Comparison of ENCODE assay signal across 1 cellular context in the genomic region with DNA sequence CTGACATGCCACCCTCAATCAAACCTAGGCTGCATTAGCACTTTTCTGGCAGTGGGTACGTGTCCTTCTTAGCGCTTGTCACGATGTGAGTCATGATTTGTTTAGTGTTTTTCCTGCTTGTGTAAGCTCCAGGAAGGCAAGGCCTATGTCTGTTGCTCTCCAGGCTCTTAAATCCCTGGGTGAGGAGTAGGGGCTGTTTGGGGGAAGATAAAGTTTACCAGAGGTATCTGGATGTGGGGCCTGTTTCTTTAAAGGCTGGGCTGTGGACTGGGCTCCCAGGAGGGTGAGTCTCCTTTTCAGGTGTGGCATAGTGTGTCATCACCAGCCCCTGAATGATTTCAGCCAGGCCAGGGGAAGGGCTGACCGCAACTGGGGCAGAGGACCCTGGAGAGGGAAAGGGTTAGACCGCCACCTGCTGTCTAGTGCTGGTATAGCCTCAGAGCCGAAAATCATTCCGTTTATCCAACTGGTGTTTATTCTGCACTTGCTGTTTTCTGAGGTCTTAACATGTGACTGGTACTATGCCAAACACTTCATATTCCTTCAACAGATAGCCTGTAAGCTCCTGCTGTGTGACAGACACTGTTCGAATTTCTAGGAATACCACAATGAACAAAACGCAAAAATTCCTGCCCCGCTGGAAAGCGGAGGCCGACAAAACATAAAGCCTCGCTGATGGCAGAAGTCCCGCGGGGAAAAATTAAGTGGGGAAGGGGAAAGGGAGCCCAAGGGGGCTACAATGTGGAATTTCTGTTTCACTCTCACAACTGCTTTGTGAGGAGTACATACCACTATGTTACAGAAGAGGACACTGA.
TF ChIP-seq lines count a peak whose summit lies in the region.

No MANE protein-coding gene starts in this region.

TF ChIP-seq in GM12878, 131 proteins besides CTCF, POLR2A, EP300 and RAD21 (continued from another document and continues in another):
- TF ChIP-seq, protein P1, sequence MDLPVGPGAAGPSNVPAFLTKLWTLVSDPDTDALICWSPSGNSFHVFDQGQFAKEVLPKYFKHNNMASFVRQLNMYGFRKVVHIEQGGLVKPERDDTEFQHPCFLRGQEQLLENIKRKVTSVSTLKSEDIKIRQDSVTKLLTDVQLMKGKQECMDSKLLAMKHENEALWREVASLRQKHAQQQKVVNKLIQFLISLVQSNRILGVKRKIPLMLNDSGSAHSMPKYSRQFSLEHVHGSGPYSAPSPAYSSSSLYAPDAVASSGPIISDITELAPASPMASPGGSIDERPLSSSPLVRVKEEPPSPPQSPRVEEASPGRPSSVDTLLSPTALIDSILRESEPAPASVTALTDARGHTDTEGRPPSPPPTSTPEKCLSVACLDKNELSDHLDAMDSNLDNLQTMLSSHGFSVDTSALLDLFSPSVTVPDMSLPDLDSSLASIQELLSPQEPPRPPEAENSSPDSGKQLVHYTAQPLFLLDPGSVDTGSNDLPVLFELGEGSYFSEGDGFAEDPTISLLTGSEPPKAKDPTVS (IDR thresholded peaks at IDR 0.05; ENCODE audit: low read depth, low read length): no peak
- peak; percentile 22 for TF ChIP-seq RELA (IDR thresholded peaks at IDR 0.05; ENCODE audit: borderline replicate concordance, partially characterized antibody)
- peak; percentile 86; the same call in 1 of the 2 replicates for TF ChIP-seq CBFB (IDR thresholded peaks at IDR 0.05; ENCODE audit: low read depth)
- TF ChIP-seq BRCA1 (IDR thresholded peaks at IDR 0.05; ENCODE audit: low read depth, low read length): no peak
- TF ChIP-seq, protein P2, sequence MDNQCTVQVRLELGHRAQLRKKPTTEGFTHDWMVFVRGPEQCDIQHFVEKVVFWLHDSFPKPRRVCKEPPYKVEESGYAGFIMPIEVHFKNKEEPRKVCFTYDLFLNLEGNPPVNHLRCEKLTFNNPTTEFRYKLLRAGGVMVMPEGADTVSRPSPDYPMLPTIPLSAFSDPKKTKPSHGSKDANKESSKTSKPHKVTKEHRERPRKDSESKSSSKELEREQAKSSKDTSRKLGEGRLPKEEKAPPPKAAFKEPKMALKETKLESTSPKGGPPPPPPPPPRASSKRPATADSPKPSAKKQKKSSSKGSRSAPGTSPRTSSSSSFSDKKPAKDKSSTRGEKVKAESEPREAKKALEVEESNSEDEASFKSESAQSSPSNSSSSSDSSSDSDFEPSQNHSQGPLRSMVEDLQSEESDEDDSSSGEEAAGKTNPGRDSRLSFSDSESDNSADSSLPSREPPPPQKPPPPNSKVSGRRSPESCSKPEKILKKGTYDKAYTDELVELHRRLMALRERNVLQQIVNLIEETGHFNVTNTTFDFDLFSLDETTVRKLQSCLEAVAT (IDR thresholded peaks at IDR 0.05): peak; percentile 62; the same call in 1 of the 2 replicates
- TF ChIP-seq LARP7 (IDR thresholded peaks at IDR 0.05): no peak
- TF ChIP-seq, protein P3, sequence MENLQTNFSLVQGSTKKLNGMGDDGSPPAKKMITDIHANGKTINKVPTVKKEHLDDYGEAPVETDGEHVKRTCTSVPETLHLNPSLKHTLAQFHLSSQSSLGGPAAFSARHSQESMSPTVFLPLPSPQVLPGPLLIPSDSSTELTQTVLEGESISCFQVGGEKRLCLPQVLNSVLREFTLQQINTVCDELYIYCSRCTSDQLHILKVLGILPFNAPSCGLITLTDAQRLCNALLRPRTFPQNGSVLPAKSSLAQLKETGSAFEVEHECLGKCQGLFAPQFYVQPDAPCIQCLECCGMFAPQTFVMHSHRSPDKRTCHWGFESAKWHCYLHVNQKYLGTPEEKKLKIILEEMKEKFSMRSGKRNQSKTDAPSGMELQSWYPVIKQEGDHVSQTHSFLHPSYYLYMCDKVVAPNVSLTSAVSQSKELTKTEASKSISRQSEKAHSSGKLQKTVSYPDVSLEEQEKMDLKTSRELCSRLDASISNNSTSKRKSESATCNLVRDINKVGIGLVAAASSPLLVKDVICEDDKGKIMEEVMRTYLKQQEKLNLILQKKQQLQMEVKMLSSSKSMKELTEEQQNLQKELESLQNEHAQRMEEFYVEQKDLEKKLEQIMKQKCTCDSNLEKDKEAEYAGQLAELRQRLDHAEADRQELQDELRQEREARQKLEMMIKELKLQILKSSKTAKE (IDR thresholded peaks at IDR 0.05; ENCODE audit: low read depth, poor library complexity, severe bottlenecking): peak; percentile 12
- TF ChIP-seq TBL1XR1 (IDR thresholded peaks at IDR 0.05; ENCODE audit: low read depth, low read length): no peak
- TF ChIP-seq, protein P4, sequence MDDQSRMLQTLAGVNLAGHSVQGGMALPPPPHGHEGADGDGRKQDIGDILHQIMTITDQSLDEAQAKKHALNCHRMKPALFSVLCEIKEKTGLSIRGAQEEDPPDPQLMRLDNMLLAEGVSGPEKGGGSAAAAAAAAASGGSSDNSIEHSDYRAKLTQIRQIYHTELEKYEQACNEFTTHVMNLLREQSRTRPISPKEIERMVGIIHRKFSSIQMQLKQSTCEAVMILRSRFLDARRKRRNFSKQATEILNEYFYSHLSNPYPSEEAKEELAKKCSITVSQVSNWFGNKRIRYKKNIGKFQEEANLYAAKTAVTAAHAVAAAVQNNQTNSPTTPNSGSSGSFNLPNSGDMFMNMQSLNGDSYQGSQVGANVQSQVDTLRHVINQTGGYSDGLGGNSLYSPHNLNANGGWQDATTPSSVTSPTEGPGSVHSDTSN (IDR thresholded peaks at IDR 0.05; ENCODE audit: insufficient replicate concordance, low read depth, low read length): no peak
- TF ChIP-seq, protein P5, sequence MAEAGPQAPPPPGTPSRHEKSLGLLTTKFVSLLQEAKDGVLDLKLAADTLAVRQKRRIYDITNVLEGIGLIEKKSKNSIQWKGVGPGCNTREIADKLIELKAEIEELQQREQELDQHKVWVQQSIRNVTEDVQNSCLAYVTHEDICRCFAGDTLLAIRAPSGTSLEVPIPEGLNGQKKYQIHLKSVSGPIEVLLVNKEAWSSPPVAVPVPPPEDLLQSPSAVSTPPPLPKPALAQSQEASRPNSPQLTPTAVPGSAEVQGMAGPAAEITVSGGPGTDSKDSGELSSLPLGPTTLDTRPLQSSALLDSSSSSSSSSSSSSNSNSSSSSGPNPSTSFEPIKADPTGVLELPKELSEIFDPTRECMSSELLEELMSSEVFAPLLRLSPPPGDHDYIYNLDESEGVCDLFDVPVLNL (IDR thresholded peaks at IDR 0.05; ENCODE audit: low read depth, low read length): no peak
- no peak for TF ChIP-seq POLR2AphosphoS2 (IDR thresholded peaks at IDR 0.05; ENCODE audit: low read depth, low read length)
- TF ChIP-seq SRF (IDR thresholded peaks at IDR 0.05; ENCODE audit: low read depth in 2 of 2, low read length in 2 of 2): no peak
- TF ChIP-seq ZNF384 (IDR thresholded peaks at IDR 0.05; ENCODE audit: borderline replicate concordance, low read depth, low read length): no peak
- TF ChIP-seq CREB1 (IDR thresholded peaks at IDR 0.05; ENCODE audit: low read depth): no peak
- TF ChIP-seq CBX5 (IDR thresholded peaks at IDR 0.05; ENCODE audit: low read depth): no peak
- no peak for TF ChIP-seq SPI1 (IDR thresholded peaks at IDR 0.05; ENCODE audit: borderline replicate concordance, insufficient read depth, low read depth, low read length)
- TF ChIP-seq RCOR1 (conservative IDR thresholded peaks at IDR 0.05; ENCODE audit: low read depth, low read length): no peak
- TF ChIP-seq, protein P6, sequence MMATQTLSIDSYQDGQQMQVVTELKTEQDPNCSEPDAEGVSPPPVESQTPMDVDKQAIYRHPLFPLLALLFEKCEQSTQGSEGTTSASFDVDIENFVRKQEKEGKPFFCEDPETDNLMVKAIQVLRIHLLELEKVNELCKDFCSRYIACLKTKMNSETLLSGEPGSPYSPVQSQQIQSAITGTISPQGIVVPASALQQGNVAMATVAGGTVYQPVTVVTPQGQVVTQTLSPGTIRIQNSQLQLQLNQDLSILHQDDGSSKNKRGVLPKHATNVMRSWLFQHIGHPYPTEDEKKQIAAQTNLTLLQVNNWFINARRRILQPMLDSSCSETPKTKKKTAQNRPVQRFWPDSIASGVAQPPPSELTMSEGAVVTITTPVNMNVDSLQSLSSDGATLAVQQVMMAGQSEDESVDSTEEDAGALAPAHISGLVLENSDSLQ (IDR thresholded peaks at IDR 0.05): no peak
- TF ChIP-seq SMAD5 (IDR thresholded peaks at IDR 0.05; ENCODE audit: low read depth): no peak
- no peak for TF ChIP-seq TARDBP (IDR thresholded peaks at IDR 0.05; ENCODE audit: borderline replicate concordance)
- no peak for TF ChIP-seq STAT3 (IDR thresholded peaks at IDR 0.05; ENCODE audit: low read depth, low read length)
- TF ChIP-seq CHD1 (IDR thresholded peaks at IDR 0.05; ENCODE audit: low read depth, low read length): no peak
- TF ChIP-seq ZNF24 (IDR thresholded peaks at IDR 0.05): no peak
- peak; percentile 17 for TF ChIP-seq SP1 (IDR thresholded peaks at IDR 0.05; ENCODE audit: low read depth, low read length)
- TF ChIP-seq, protein P7, sequence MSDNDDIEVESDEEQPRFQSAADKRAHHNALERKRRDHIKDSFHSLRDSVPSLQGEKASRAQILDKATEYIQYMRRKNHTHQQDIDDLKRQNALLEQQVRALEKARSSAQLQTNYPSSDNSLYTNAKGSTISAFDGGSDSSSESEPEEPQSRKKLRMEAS (IDR thresholded peaks at IDR 0.05; ENCODE audit: low read depth, low read length): no peak
- TF ChIP-seq SMAD1 (IDR thresholded peaks at IDR 0.05; ENCODE audit: low read depth, partially characterized antibody): no peak
- no peak for TF ChIP-seq ZNF217 (IDR thresholded peaks at IDR 0.05)
- TF ChIP-seq ESRRA (IDR thresholded peaks at IDR 0.05; ENCODE audit: low read length): no peak
- TF ChIP-seq IRF4 (IDR thresholded peaks at IDR 0.05; ENCODE audit: low read depth, low read length): no peak
- no peak for TF ChIP-seq NR2F1 (conservative IDR thresholded peaks at IDR 0.05)
- peak; percentile 10; the same call in 1 of the 2 replicates for TF ChIP-seq IKZF1 (conservative IDR thresholded peaks at IDR 0.05)
- 0 out of 2 replicates have a peak, but pooled peaks have one; percentile 18 for TF ChIP-seq MXI1 (IDR thresholded peaks at IDR 0.05; ENCODE audit: low read depth, low read length)
- no peak for TF ChIP-seq TCF12 (IDR thresholded peaks at IDR 0.05; ENCODE audit: low read depth, low read length)
- no peak for TF ChIP-seq MEF2A (IDR thresholded peaks at IDR 0.05; ENCODE audit: insufficient read depth, low read depth, low read length)
- peak; percentile 38; the same call in 1 of the 2 replicates for TF ChIP-seq DPF2 (IDR thresholded peaks at IDR 0.05)
- TF ChIP-seq, protein P8, sequence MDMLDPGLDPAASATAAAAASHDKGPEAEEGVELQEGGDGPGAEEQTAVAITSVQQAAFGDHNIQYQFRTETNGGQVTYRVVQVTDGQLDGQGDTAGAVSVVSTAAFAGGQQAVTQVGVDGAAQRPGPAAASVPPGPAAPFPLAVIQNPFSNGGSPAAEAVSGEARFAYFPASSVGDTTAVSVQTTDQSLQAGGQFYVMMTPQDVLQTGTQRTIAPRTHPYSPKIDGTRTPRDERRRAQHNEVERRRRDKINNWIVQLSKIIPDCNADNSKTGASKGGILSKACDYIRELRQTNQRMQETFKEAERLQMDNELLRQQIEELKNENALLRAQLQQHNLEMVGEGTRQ (IDR thresholded peaks at IDR 0.05; ENCODE audit: borderline replicate concordance, low read depth, low read length): no peak
- TF ChIP-seq MTA3 (IDR thresholded peaks at IDR 0.05; ENCODE audit: borderline replicate concordance, low read length): no peak
- no peak for TF ChIP-seq EGR1 (IDR thresholded peaks at IDR 0.05; ENCODE audit: borderline replicate concordance in 1 of 2, low read depth in 2 of 2, low read length in 2 of 2)
- TF ChIP-seq, protein P9, sequence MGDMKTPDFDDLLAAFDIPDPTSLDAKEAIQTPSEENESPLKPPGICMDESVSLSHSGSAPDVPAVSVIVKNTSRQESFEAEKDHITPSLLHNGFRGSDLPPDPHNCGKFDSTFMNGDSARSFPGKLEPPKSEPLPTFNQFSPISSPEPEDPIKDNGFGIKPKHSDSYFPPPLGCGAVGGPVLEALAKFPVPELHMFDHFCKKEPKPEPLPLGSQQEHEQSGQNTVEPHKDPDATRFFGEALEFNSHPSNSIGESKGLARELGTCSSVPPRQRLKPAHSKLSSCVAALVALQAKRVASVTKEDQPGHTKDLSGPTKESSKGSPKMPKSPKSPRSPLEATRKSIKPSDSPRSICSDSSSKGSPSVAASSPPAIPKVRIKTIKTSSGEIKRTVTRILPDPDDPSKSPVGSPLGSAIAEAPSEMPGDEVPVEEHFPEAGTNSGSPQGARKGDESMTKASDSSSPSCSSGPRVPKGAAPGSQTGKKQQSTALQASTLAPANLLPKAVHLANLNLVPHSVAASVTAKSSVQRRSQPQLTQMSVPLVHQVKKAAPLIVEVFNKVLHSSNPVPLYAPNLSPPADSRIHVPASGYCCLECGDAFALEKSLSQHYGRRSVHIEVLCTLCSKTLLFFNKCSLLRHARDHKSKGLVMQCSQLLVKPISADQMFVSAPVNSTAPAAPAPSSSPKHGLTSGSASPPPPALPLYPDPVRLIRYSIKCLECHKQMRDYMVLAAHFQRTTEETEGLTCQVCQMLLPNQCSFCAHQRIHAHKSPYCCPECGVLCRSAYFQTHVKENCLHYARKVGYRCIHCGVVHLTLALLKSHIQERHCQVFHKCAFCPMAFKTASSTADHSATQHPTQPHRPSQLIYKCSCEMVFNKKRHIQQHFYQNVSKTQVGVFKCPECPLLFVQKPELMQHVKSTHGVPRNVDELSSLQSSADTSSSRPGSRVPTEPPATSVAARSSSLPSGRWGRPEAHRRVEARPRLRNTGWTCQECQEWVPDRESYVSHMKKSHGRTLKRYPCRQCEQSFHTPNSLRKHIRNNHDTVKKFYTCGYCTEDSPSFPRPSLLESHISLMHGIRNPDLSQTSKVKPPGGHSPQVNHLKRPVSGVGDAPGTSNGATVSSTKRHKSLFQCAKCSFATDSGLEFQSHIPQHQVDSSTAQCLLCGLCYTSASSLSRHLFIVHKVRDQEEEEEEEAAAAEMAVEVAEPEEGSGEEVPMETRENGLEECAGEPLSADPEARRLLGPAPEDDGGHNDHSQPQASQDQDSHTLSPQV (IDR thresholded peaks at IDR 0.05): no peak
- TF ChIP-seq ZZZ3 (IDR thresholded peaks at IDR 0.05; ENCODE audit: control insufficient read depth, insufficient read length, low read depth): no peak
- no peak for TF ChIP-seq SUPT20H (IDR thresholded peaks at IDR 0.05; ENCODE audit: borderline replicate concordance, control insufficient read depth, low read depth, low read length)
- TF ChIP-seq, protein P10, sequence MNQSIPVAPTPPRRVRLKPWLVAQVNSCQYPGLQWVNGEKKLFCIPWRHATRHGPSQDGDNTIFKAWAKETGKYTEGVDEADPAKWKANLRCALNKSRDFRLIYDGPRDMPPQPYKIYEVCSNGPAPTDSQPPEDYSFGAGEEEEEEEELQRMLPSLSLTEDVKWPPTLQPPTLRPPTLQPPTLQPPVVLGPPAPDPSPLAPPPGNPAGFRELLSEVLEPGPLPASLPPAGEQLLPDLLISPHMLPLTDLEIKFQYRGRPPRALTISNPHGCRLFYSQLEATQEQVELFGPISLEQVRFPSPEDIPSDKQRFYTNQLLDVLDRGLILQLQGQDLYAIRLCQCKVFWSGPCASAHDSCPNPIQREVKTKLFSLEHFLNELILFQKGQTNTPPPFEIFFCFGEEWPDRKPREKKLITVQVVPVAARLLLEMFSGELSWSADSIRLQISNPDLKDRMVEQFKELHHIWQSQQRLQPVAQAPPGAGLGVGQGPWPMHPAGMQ (IDR thresholded peaks at IDR 0.05; ENCODE audit: borderline replicate concordance): no peak
- no peak; the same call in 1 of the 2 replicates for TF ChIP-seq RAD51 (IDR thresholded peaks at IDR 0.05)
